11 cellular contexts compared by ENCODE assay signal in genomic region chr3:66473181-66473580, GRCh38. TPM values are rescaled to one million over a fixed set of nuclear protein-coding genes. Genes with fewer than 3 reads are reported as not detected.
A peak's percentile ranks its signal among the peaks of the same experiment; 100 is the strongest.
DNase-seq lines count a peak whose midpoint lies in the region; ATAC-seq, FAIRE-seq and TF ChIP-seq lines count a peak whose summit lies in the region.
"Had no signal": no experiment of that assay in that cellular context is flagged by ENCODE, and none has a peak within 500 bp of the region (broad histone marks: within the 10 kb centered on the region; RNA-seq: fewer than 3 reads in every experiment).

No MANE protein-coding gene starts in this region.

- H2AFZ ChIP-seq in HepG2 (ENCODE audit: low read length) = no peak overlapping the region

- POLR2A ChIA-PET in HepG2 (lab: Yijun Ruan, JAX) = interaction anchor here (0.8 to 1.0 kb wide), 2 partner anchors 9 to 10 kb away, joined by 3 to 8 read pairs; no protein-coding TSS in a partner anchor
- POLR2A ChIA-PET in activated naive CD8-positive, alpha-beta T cell treated with anti-CD3 and anti-CD28 coated beads, Interleukin-2, amount 10 ng/mL, durations not matched to agents 7 days and 5 days (lab: Charles Lee) = no interaction called here

- H3K79me2 ChIP-seq in HepG2 (ENCODE audit: insufficient read depth, low read length) = peaks cover 82% of the 10 kb centered on the region

- H3K4me1 ChIP-seq in HepG2 (ENCODE audit: insufficient read depth, low read length) (peaks cover 85% of the 10 kb centered on the region), right lobe of liver (peaks cover 0 to 60% (median 16%) of the 10 kb centered on the region in 4 donors), lower lobe of right lung (peaks cover 38% of the 10 kb centered on the region)

- TF ChIP-seq POLR2A in HepG2 (IDR thresholded peaks at IDR 0.05; ENCODE audit: insufficient read depth in 1 of 2, low read depth in 2 of 2, low read length in 2 of 2) (no peak), right lobe of liver (IDR thresholded peaks at IDR 0.05) (no peak)

- no peaks in the 10 kb centered on the region for H3K36me3 ChIP-seq in HepG2 (replicated peaks in 1 of 2; ENCODE audit: control insufficient read depth in 1 of 2, insufficient read depth in 2 of 2, low read length in 2 of 2)
- no peaks in the 10 kb centered on the region for H3K36me3 ChIP-seq in right lobe of liver
- no peaks in the 10 kb centered on the region for H3K36me3 ChIP-seq in lower lobe of right lung

- no peak for TF ChIP-seq RAD21 in HepG2 (CRISPR knock-in tag; IDR thresholded peaks at IDR 0.05)

- H3K9me3 ChIP-seq in HepG2 (ENCODE audit: low read length) = no peaks in the 10 kb centered on the region
- no peaks in the 10 kb centered on the region for H3K9me3 ChIP-seq in right lobe of liver
- no peaks in the 10 kb centered on the region for H3K9me3 ChIP-seq in lower lobe of right lung

- no TSS peak for BruUV-seq in HepG2 (replicated peaks; lab: Mats Ljungman, UMichigan)

- ATAC-seq in HepG2 = no peak
- ATAC-seq in right lobe of liver = no peak
- peak; percentile 8 for ATAC-seq in activated naive CD8-positive, alpha-beta T cell treated with anti-CD3 and anti-CD28 coated beads, Interleukin-2, amount 10 ng/mL, durations not matched to agents 7 days and 5 days (ENCODE audit: low read depth)
- ATAC-seq in lower lobe of right lung = no peak

- TF ChIP-seq CTCF in HepG2 (CRISPR knock-in tag; IDR thresholded peaks at IDR 0.05) = no peak
- no peak for TF ChIP-seq CTCF in right lobe of liver (IDR thresholded peaks at IDR 0.05)
- no peak for TF ChIP-seq CTCF in lower lobe of right lung (IDR thresholded peaks at IDR 0.05)

- no peaks in the 10 kb centered on the region for H4K20me1 ChIP-seq in HepG2 (ENCODE audit: insufficient read depth, low read length)

- DNase-seq in HepG2 (ENCODE audit: low spot score) (no peak), right lobe of liver (no peak), lower lobe of right lung (no peak), NCI-H345 (lab: John Stamatoyannopoulos, UW) (no peak), HuH-7.5 (ENCODE audit: low spot score) (no peak), AG08396 (ENCODE audit: low spot score) (no peak), islet precursor cell (no peak)
- no peak for DNase-seq in activated naive CD8-positive, alpha-beta T cell treated with anti-CD3 and anti-CD28 coated beads, Interleukin-2, amount 10 ng/mL, durations not matched to agents 7 days and 5 days
- DNase-seq: activated CD4-positive, CD25-positive, alpha-beta regulatory T cell treated with anti-CD3 and anti-CD28 coated beads, Interleukin-2, amount 50 U/mL, for 72 hours; DMS153; endodermal cell had no signal

- H3K9ac ChIP-seq in HepG2 (ENCODE audit: insufficient read depth, low read depth, low read length) = no peak overlapping the region

- peaks cover 5% of the 10 kb centered on the region for H3K36me3 Mint-ChIP-seq in activated naive CD8-positive, alpha-beta T cell treated with anti-CD3 and anti-CD28 coated beads, Interleukin-2, amount 10 ng/mL, durations not matched to agents 7 days and 5 days

- no peaks in the 10 kb centered on the region for H3K27me3 ChIP-seq in HepG2 (ENCODE audit: control insufficient read depth in 1 of 2, insufficient read depth in 2 of 2, low read length in 2 of 2)
- no peaks in the 10 kb centered on the region for H3K27me3 ChIP-seq in right lobe of liver
- H3K27me3 ChIP-seq in lower lobe of right lung (ENCODE audit: low read depth) = no peaks in the 10 kb centered on the region

- 93% methylated on average over 4 of the region's 4 CpGs for WGBS in HepG2 (ENCODE audit: low lambda C conversion rate)
- WGBS in right lobe of liver (ENCODE audit: insufficient coverage, low coverage, low lambda C conversion rate, missing lambda C conversion rate) = 83% methylated on average over 4 of the region's 4 CpGs

- in situ Hi-C loops in HepG2 (cut with HindIII; ENCODE audit: extremely low pct_ligation_motif_present, low pct_unique_long_range_greater_than_20kb) = no loop called here

- H3K27ac ChIP-seq in HepG2 (ENCODE audit: extremely low read length, insufficient read depth, low read length) (peak overlapping the region; percentile 22), right lobe of liver (peak overlapping the region in 1 of 3 donors; percentile 12), lower lobe of right lung (peak overlapping the region; percentile 38)

- no peaks in the 10 kb centered on the region for H3K27me3 Mint-ChIP-seq in activated naive CD8-positive, alpha-beta T cell treated with anti-CD3 and anti-CD28 coated beads, Interleukin-2, amount 10 ng/mL, durations not matched to agents 7 days and 5 days

- peaks cover 27% of the 10 kb centered on the region for H3K4me1 Mint-ChIP-seq in activated naive CD8-positive, alpha-beta T cell treated with anti-CD3 and anti-CD28 coated beads, Interleukin-2, amount 10 ng/mL, durations not matched to agents 7 days and 5 days

- TF ChIP-seq EP300 in HepG2 (IDR thresholded peaks at IDR 0.05; ENCODE audit: low read depth in 2 of 2, low read length in 2 of 2) (no peak), HepG2 (CRISPR knock-in tag; IDR thresholded peaks at IDR 0.05; ENCODE audit: borderline replicate concordance) (no peak)

- intact Hi-C loops in HepG2 (cut with micrococcal nuclease; ENCODE audit: unreplicated experiment) (no loop called here), right lobe of liver (cut with DNase I) (no loop called here), lower lobe of right lung (cut with DNase I) (no loop called here)

- H3K9me3 Mint-ChIP-seq in activated naive CD8-positive, alpha-beta T cell treated with anti-CD3 and anti-CD28 coated beads, Interleukin-2, amount 10 ng/mL, durations not matched to agents 7 days and 5 days = no peaks in the 10 kb centered on the region
- H3K9me3 Mint-ChIP-seq: endodermal cell had no signal

- H3K4me2 ChIP-seq in HepG2 (ENCODE audit: low read depth, low read length) = no peak overlapping the region

- no peak for FAIRE-seq in HepG2 (lab: Jason Lieb, UNC)

- CTCF ChIA-PET in HepG2 (lab: Yijun Ruan, JAX; ENCODE audit: low intra/inter-chr PET ratio, low total read pairs) = no interaction called here

- H3K4me3 Mint-ChIP-seq in activated naive CD8-positive, alpha-beta T cell treated with anti-CD3 and anti-CD28 coated beads, Interleukin-2, amount 10 ng/mL, durations not matched to agents 7 days and 5 days = peak overlapping the region; percentile 65
- H3K4me3 Mint-ChIP-seq: endodermal cell had no signal

- peak overlapping the region; percentile 55 for H3K27ac Mint-ChIP-seq in activated naive CD8-positive, alpha-beta T cell treated with anti-CD3 and anti-CD28 coated beads, Interleukin-2, amount 10 ng/mL, durations not matched to agents 7 days and 5 days
- H3K27ac Mint-ChIP-seq: endodermal cell had no signal

- H3K4me3 ChIP-seq in HepG2 (replicated peaks in 1 of 3; ENCODE audit: insufficient read depth in 1 of 3, low read depth in 2 of 3, low read length in 3 of 3) = no peak overlapping the region
- H3K4me3 ChIP-seq in right lobe of liver = no peak overlapping the region
- H3K4me3 ChIP-seq in lower lobe of right lung = no peak overlapping the region

TF ChIP-seq in HepG2, 621 proteins besides CTCF, POLR2A, EP300 and RAD21:
- TF ChIP-seq ZNF562 (CRISPR knock-in tag; IDR thresholded peaks at IDR 0.05; ENCODE audit: borderline replicate concordance) (no peak), PHF21A (CRISPR knock-in tag; IDR thresholded peaks at IDR 0.05) (no peak), CREB1 (IDR thresholded peaks at IDR 0.05) (no peak), CREB1 (CRISPR knock-in tag; IDR thresholded peaks at IDR 0.05) (0 out of 2 replicates have a peak, but pooled peaks have one; percentile 13)
TF ChIP-seq in HepG2: peak in this region for 1.

RNA-seq across cellular contexts. Expression of gene LRIG1, which starts 27.6 kb away (rescaled TPM):
- total RNA-seq in HepG2 (2016; rRNA removed; fragmentation: Illumina TruSeq; extraction: Trizol) (16.3 and 24.8 TPM in 2 replicates), right lobe of liver (10 to 100 TPM; 15.8 to 23.2 (median 17.8) TPM), lower lobe of right lung (54.2 TPM)
- 24.3 and 29.3 TPM in 2 replicates for total RNA-seq in HepG2 (2016; cell fraction: cytosol; rRNA removed; fragmentation: Illumina TruSeq; extraction: Trizol; ENCODE audit: low read depth)
- 14.1 and 27.5 TPM in 2 replicates for total RNA-seq in HepG2 (2016; cell fraction: insoluble cytoplasmic fraction; rRNA removed; fragmentation: Illumina TruSeq; extraction: Trizol)
- 13.9 and 14.8 TPM in 2 replicates for total RNA-seq in HepG2 (2016; cell fraction: membrane; rRNA removed; fragmentation: Illumina TruSeq; extraction: Trizol)
- total RNA-seq in HepG2 (2016; cell fraction: nucleus; rRNA removed; fragmentation: Illumina TruSeq; extraction: Trizol) = 30.1 and 36.3 TPM in 2 replicates
- 17.8 and 23.5 TPM in 2 replicates for polyA plus RNA-seq in HepG2 (2011; rRNA removed)
- 15.1 TPM in 2 replicates for polyA plus RNA-seq in HepG2 (2011; cell fraction: cytosol; rRNA removed)
- 38.4 and 48.0 TPM in 2 replicates for polyA plus RNA-seq in HepG2 (2011; cell fraction: nucleus; rRNA removed)
- polyA plus RNA-seq in HepG2 (2012) = 18.0 and 20.2 TPM in 2 replicates
- 0.89 and 1.1 TPM in 2 replicates for polyA plus RNA-seq in HepG2 (2016; cell fraction: cytosol; fragmentation: Illumina TruSeq; extraction: Trizol; ENCODE audit: low read depth)
- 10.0 and 13.0 TPM in 2 replicates for polyA plus RNA-seq in HepG2 (2016; cell fraction: insoluble cytoplasmic fraction; fragmentation: Illumina TruSeq; extraction: Trizol; ENCODE audit: low read depth)
- polyA plus RNA-seq in HepG2 (2016; cell fraction: membrane; fragmentation: Illumina TruSeq; extraction: Trizol; ENCODE audit: low read depth) = 3.6 and 4.4 TPM in 2 replicates
- 39.1 and 41.4 TPM in 2 replicates for polyA plus RNA-seq in HepG2 (2016; cell fraction: nucleus; fragmentation: Illumina TruSeq; extraction: Trizol; ENCODE audit: insufficient read depth, low read depth)
- 0.94 and 60.0 TPM in 2 replicates for polyA minus RNA-seq in HepG2 (2011; rRNA and poly(A)+ RNA removed; ENCODE audit: low replicate concordance)
- polyA minus RNA-seq in HepG2 (2011; cell fraction: cytosol; rRNA and poly(A)+ RNA removed) = 12.2 and 17.4 TPM in 2 replicates
- 26.6 and 27.2 TPM in 2 replicates for polyA minus RNA-seq in HepG2 (2011; cell fraction: nucleus; rRNA and poly(A)+ RNA removed)
- 10 to 100 TPM; 17.9 to 27.0 TPM for total RNA-seq in activated naive CD8-positive, alpha-beta T cell treated with anti-CD3 and anti-CD28 coated beads, Interleukin-2, amount 10 ng/mL, durations not matched to agents 7 days and 5 days
